ENCODE assay signal across 9 cellular contexts in genomic region chrX:24023538-24023937, GRCh38. TPM values are rescaled to one million over a fixed set of nuclear protein-coding genes. Genes with fewer than 3 reads are reported as not detected.
DNase-seq lines count a peak whose midpoint lies in the region; ATAC-seq and TF ChIP-seq lines count a peak whose summit lies in the region.
"Had no signal": no experiment of that assay in that cellular context is flagged by ENCODE, and none has a peak within 500 bp of the region (broad histone marks: within the 10 kb centered on the region; RNA-seq: fewer than 3 reads in every experiment).

No MANE protein-coding gene starts in this region.

- POLR2A ChIA-PET in Panc1 (lab: Charles Lee) = no interaction called here

- no peaks in the 10 kb centered on the region for H3K4me1 ChIP-seq in Panc1 (ENCODE audit: control insufficient read depth, insufficient read depth, low read length)
- H3K4me1 ChIP-seq in psoas muscle = no peaks in the 10 kb centered on the region

- H3K36me3 ChIP-seq in Panc1 (ENCODE audit: control insufficient read depth, insufficient read depth, low read length) (no peaks in the 10 kb centered on the region), psoas muscle (ENCODE audit: insufficient read depth in 1 of 2, low read depth in 1 of 2) (no peaks in the 10 kb centered on the region)

- BruUV-seq in Panc1 (replicated peaks; lab: Mats Ljungman, UMichigan) = no TSS peak

- in situ Hi-C loops in Panc1 (cut with HindIII; ENCODE audit: low pct_unique_long_range_greater_than_20kb, low sequenced_read_pairs) = no loop called here

- 12 to 26% (median 22%) methylated on average over 1 of the region's 1 CpG for WGBS in psoas muscle, 3 donors

- DNase-seq in Panc1 (ENCODE audit: low read depth, low spot score) (no peak), epithelial cell of esophagus (ENCODE audit: low read depth) (no peak), psoas muscle (no peak), NCI-H748 treated with DMSO at 0.1 percent for 48 hours (lab: John Stamatoyannopoulos, UW) (no peak)
- DNase-seq: KG1 had no signal

- H3K27ac ChIP-seq in Panc1 (ENCODE audit: low read length) = peak overlapping the region; percentile 82
- no peak overlapping the region for H3K27ac ChIP-seq in psoas muscle

- H3K4me3 ChIP-seq in GM08714 (ENCODE audit: low read length) = peak overlapping the region; percentile 71; the same call in 1 of the 2 replicates
- peak overlapping the region; percentile 70 to 75 for H3K4me3 ChIP-seq in Panc1 (ENCODE audit: low read depth in 2 of 2, low read length in 2 of 2)
- peak overlapping the region; percentile 72 for H3K4me3 ChIP-seq in epithelial cell of esophagus (ENCODE audit: low read length)
- H3K4me3 ChIP-seq in psoas muscle = peak overlapping the region; percentile 85

- H3K9me3 ChIP-seq in Panc1 (ENCODE audit: control insufficient read depth, insufficient read depth, low read depth, low read length) (no peaks in the 10 kb centered on the region), psoas muscle (no peaks in the 10 kb centered on the region)

- intact Hi-C loops in Panc1 (cut with micrococcal nuclease; ENCODE audit: unreplicated experiment) (no loop called here), psoas muscle (cut with DNase I) (loop anchor here in 1 of 2 donors (5.0 kb wide), 1 partner anchor 116 kb away; the partner anchor contains the start of genes APOO and CXorf58)

- CTCF ChIA-PET in Panc1 (lab: Charles Lee) = no interaction called here

- TF ChIP-seq CTCF in Panc1 (IDR thresholded peaks at IDR 0.05) (no peak), epithelial cell of esophagus (IDR thresholded peaks at IDR 0.05; ENCODE audit: insufficient read depth, low read depth, low read length, missing control alignments) (no peak), psoas muscle (IDR thresholded peaks at IDR 0.05) (no peak)

- ATAC-seq in Panc1 = no peak
- ATAC-seq in psoas muscle = no peak
- no peak for ATAC-seq in HG02973 (IDR thresholded peaks at IDR 0.05; ENCODE audit: unreplicated experiment)
- ATAC-seq in HG03045 (IDR thresholded peaks at IDR 0.05; ENCODE audit: unreplicated experiment) = no peak
- no peak for ATAC-seq in HG03442 (IDR thresholded peaks at IDR 0.05; ENCODE audit: unreplicated experiment)

- H3K27me3 ChIP-seq in Panc1 (ENCODE audit: control insufficient read depth, insufficient read depth, low read length) (no peaks in the 10 kb centered on the region), psoas muscle (ENCODE audit: insufficient read depth in 3 of 3, low read length in 2 of 3) (peaks cover 0 to 10% (median 0%) of the 10 kb centered on the region in 3 donors)

RNA-seq across cellular contexts. Expression of gene KLHL15, which starts 3.4 kb away (rescaled TPM):
- total RNA-seq in Panc1 (2021; ENCODE audit: unreplicated experiment) (9.6 TPM), psoas muscle (10 to 100 TPM in 1 of 4 donors, 1 to 10 TPM in 3; 5.0 to 10.2 (median 6.7) TPM)
- 2.6 TPM for polyA plus RNA-seq in Panc1 (2012; ENCODE audit: insufficient read length)
- 1 to 10 TPM; 2.1 to 4.8 (median 2.7) TPM for polyA plus RNA-seq in psoas muscle

RNA-seq across cellular contexts. Expression of gene EIF2S3, which starts 31.2 kb away (rescaled TPM):
- 154 TPM for total RNA-seq in Panc1 (2021; ENCODE audit: unreplicated experiment)
- polyA plus RNA-seq in Panc1 (2012; ENCODE audit: insufficient read length) = 161 TPM
- total RNA-seq in psoas muscle = 100 to 1,000 TPM in 3 of 4 donors, 10 to 100 TPM in 1; 96.6 to 130 (median 112) TPM
- polyA plus RNA-seq in psoas muscle = 10 to 100 TPM; 56.1 to 62.9 (median 58.0) TPM
